24 cellular contexts compared by ENCODE assay signal in genomic region chr13:109879338-109879737, GRCh38.
"Had no signal": no experiment of that assay in that cellular context is flagged by ENCODE, and none has a peak within 500 bp of the region (broad histone marks: within the 10 kb centered on the region; RNA-seq: fewer than 3 reads in every experiment).

No MANE protein-coding gene starts in this region.

- DNase-seq: activated CD4-positive, alpha-beta memory T cell treated with anti-CD3 and anti-CD28 coated beads, Interleukin-2, amount 10 ng/mL, durations not matched to agents 7 days and 5 days; activated CD4-positive, alpha-beta T cell treated with anti-CD3 and anti-CD28 coated beads for 4 hours; activated CD4-positive, alpha-beta T cell treated with anti-CD3 and anti-CD28 coated beads, Interleukin-2, amount 10 ng/mL, durations not matched to agents 7 days and 5 days; activated CD4-positive, alpha-beta T cell treated with anti-CD3 and anti-CD28 coated beads, Interleukin-2, amount 50 U/mL, for 4 hours; activated CD4-positive, CD25-positive, alpha-beta regulatory T cell; activated CD4-positive, CD25-positive, alpha-beta regulatory T cell treated with anti-CD3 and anti-CD28 coated beads, Interleukin-2, amount 50 U/mL, for 72 hours; activated CD8-positive, alpha-beta memory T cell treated with anti-CD3 and anti-CD28 coated beads, Interleukin-2, amount 50 U/mL, for 48 hours; activated gamma-delta T cell; activated naive CD4-positive, alpha-beta T cell; activated naive CD4-positive, alpha-beta T cell treated with anti-CD3 and anti-CD28 coated beads, Interleukin-2, amount 10 ng/mL, durations not matched to agents 7 days and 5 days; activated naive CD8-positive, alpha-beta T cell treated with anti-CD3 and anti-CD28 coated beads, Interleukin-2, amount 10 ng/mL, durations not matched to agents 7 days and 5 days; activated T-cell treated with anti-CD3 and anti-CD28 coated beads for 4 hours; activated T-cell treated with anti-CD3 and anti-CD28 coated beads, Interleukin-2, amount 50 U/mL, for 24 hours; activated T-cell treated with anti-CD3 and anti-CD28 coated beads, Interleukin-2, amount 50 U/mL, for 72 hours; anterior cingulate cortex; brain microvascular endothelial cell; dermis blood vessel endothelial cell; effector CD4-positive, alpha-beta T cell; effector memory CD8-positive, alpha-beta T cell; foreskin fibroblast; T-helper 2 cell had no signal

- H3K27ac ChIP-seq: brain microvascular endothelial cell, coronary artery, epithelial cell of prostate had no signal

- ATAC-seq: activated naive CD4-positive, alpha-beta T cell treated with anti-CD3 and anti-CD28 coated beads, Interleukin-2, amount 50 U/mL, for 72 hours; activated T-cell treated with anti-CD3 and anti-CD28 coated beads, Interleukin-2, amount 50 U/mL, for 72 hours; effector memory CD8-positive, alpha-beta T cell had no signal

- H3K36me3 ChIP-seq: brain microvascular endothelial cell had no signal

- H3K4me3 ChIP-seq: coronary artery had no signal

- H3K27me3 ChIP-seq: brain microvascular endothelial cell had no signal
